8 cellular contexts compared by ENCODE assay signal in the genomic region with DNA sequence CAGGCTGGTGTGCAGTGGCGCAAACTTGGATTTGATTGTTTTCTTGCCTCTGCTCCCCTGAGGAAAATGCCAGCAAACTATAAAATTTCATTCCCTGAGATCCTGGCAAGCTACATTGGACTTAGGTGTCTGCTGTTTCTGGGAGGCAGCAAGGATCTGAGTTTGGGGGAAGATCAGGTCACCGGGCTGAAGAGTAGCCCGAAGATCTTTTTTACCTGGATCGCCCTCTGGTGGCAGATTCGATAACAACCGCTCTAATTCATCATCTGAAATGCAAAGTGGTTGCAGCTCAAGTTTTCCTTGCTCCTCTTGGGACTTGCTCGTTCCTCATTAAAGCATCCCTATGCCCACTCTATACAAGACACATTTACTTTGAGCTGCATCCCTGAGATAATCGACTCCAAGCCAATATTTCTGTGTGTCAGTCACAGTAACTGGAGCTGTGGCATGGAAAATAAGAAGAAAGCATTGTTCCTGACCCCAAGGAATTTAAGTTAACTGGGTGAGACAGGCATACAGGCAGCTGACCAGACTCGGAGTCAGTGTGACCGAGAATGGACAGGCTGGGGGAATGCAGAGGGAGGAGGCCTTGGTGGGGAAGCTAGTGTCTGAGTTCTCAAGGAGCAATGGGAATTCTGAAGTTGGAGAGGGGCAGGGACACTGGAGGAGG.
DNase-seq lines count a peak whose midpoint lies in the region; ATAC-seq and TF ChIP-seq lines count a peak whose summit lies in the region.

No MANE protein-coding gene starts in this region.

- no peaks in the 10 kb centered on the region for H3K9me3 Mint-ChIP-seq in T-helper 2 cell treated with Interferon-gamma antibody and Interleukin-4, amounts not matched to agents 5 μg/mL and 100 μg/mL, for 36 hours

- no peaks in the 10 kb centered on the region for H3K27me3 ChIP-seq in body of pancreas

- TF ChIP-seq POLR2A in body of pancreas (IDR thresholded peaks at IDR 0.05): no peak

- H3K4me1 Mint-ChIP-seq in T-helper 2 cell treated with Interferon-gamma antibody and Interleukin-4, amounts not matched to agents 5 μg/mL and 100 μg/mL, for 36 hours (ENCODE audit: low read depth): peaks cover 2% of the 10 kb centered on the region

- DNase-seq in NCI-H146 (lab: John Stamatoyannopoulos, UW): peak; percentile 37
- DNase-seq in NCI-H146 treated with DMSO at 0.1 percent for 48 hours (lab: John Stamatoyannopoulos, UW; ENCODE audit: unreplicated experiment): no peak
- no peak for DNase-seq in LNCaP clone FGC (ENCODE audit: low read depth)
- peak; percentile 16 for DNase-seq in T-helper 2 cell treated with Interferon-gamma antibody and Interleukin-4, amounts not matched to agents 5 μg/mL and 100 μg/mL, for 36 hours (ENCODE audit: low spot score)
- DNase-seq in body of pancreas: peak; percentile 58 to 69 (median 62)
- peak; percentile 76 for DNase-seq in islet precursor cell
- peak; percentile 64 for DNase-seq in stimulated activated CD4-positive, alpha-beta T cell treated with anti-CD3 and anti-CD28 coated beads, Interleukin-4, amount 100 ng/mL, for 24 hours

- H3K27ac Mint-ChIP-seq in T-helper 2 cell treated with Interferon-gamma antibody and Interleukin-4, amounts not matched to agents 5 μg/mL and 100 μg/mL, for 36 hours: no peak overlapping the region

- peaks cover 15% of the 10 kb centered on the region for H3K27me3 Mint-ChIP-seq in T-helper 2 cell treated with Interferon-gamma antibody and Interleukin-4, amounts not matched to agents 5 μg/mL and 100 μg/mL, for 36 hours (ENCODE audit: low read depth)

- peak; percentile 82 for TF ChIP-seq CTCF in LNCaP clone FGC (IDR thresholded peaks at IDR 0.05; ENCODE audit: control insufficient read depth, extremely low read depth, insufficient read depth)
- TF ChIP-seq CTCF in body of pancreas (IDR thresholded peaks at IDR 0.05): peak; percentile 47 to 65 (median 55)

- no peak overlapping the region for H3K27ac ChIP-seq in body of pancreas

- intact Hi-C loops in body of pancreas (cut with DNase I): loop anchor here (10.0 kb wide), 1 partner anchor 254 kb away; no protein-coding TSS in a partner anchor

- H3K4me3 Mint-ChIP-seq in T-helper 2 cell treated with Interferon-gamma antibody and Interleukin-4, amounts not matched to agents 5 μg/mL and 100 μg/mL, for 36 hours: no peak overlapping the region

- H3K4me3 ChIP-seq in LNCaP clone FGC (ENCODE audit: low read depth, low read length) (no peak overlapping the region), body of pancreas (no peak overlapping the region)

- no peaks in the 10 kb centered on the region for H3K36me3 Mint-ChIP-seq in T-helper 2 cell treated with Interferon-gamma antibody and Interleukin-4, amounts not matched to agents 5 μg/mL and 100 μg/mL, for 36 hours (ENCODE audit: low read depth)

- no peaks in the 10 kb centered on the region for H3K9me3 ChIP-seq in body of pancreas

- WGBS in body of pancreas, 2 donors: 12 to 14% methylated on average over 10 of the region's 10 CpGs

- H3K4me1 ChIP-seq in body of pancreas: no peaks in the 10 kb centered on the region

- peak; percentile 47 for ATAC-seq in body of pancreas
- no peak for ATAC-seq in GM18511 (IDR thresholded peaks at IDR 0.05; ENCODE audit: unreplicated experiment)

- H3K36me3 ChIP-seq in body of pancreas (replicated peaks in 1 of 2; ENCODE audit: insufficient read depth in 1 of 2, low read depth in 2 of 2): no peaks in the 10 kb centered on the region

Comparison
In these comparisons a context has a peak if more than half of its experiments do, and no peak if none do; other contexts are left out.
1. DNase-seq: peak in NCI-H146 (single experiment), T-helper 2 cell treated with Interferon-gamma antibody and Interleukin-4, amounts not matched to agents 5 μg/mL and 100 μg/mL, for 36 hours (single experiment), body of pancreas (4 of 4), islet precursor cell (single experiment) and stimulated activated CD4-positive, alpha-beta T cell treated with anti-CD3 and anti-CD28 coated beads, Interleukin-4, amount 100 ng/mL, for 24 hours (single experiment); none in NCI-H146 treated with DMSO at 0.1 percent for 48 hours (single experiment) and LNCaP clone FGC (single experiment).